In genomic region chr6:69421986-69422385, GRCh38 we compare ENCODE assay signal across 14 cellular contexts.
"Had no signal": no experiment of that assay in that cellular context is flagged by ENCODE, and none has a peak within 500 bp of the region (broad histone marks: within the 10 kb centered on the region; RNA-seq: fewer than 3 reads in every experiment).

No MANE protein-coding gene starts in this region.

- H3K9me3 ChIP-seq: MG63 had no signal

- H3K36me3 ChIP-seq: MG63 had no signal

- ATAC-seq: HepG2, SK-N-SH treated with all-trans-retinoic acid at 6 μM for 48 hours had no signal

- H3K27me3 ChIP-seq: MG63 had no signal

- H3K4me3 ChIP-seq: MG63 had no signal

- DNase-seq: IMR-90, Karpas-422, KG1, MG63, NCI-H1092, NCI-H1436 treated with DMSO at 0.1 percent for 48 hours, NCI-H187, NCI-H2029, NCI-H2081 treated with DMSO at 0.1 percent for 48 hours, NCI-H510A, RPMI8226, T-helper 1 cell had no signal
